Comparison of ENCODE assay signal across 13 cellular contexts in genomic region chr15:52710050-52710709, GRCh38. TPM values are rescaled to one million over a fixed set of nuclear protein-coding genes. Genes with fewer than 3 reads are reported as not detected.
A peak's percentile ranks its signal among the peaks of the same experiment; 100 is the strongest.
DNase-seq lines count a peak whose midpoint lies in the region; ATAC-seq and TF ChIP-seq lines count a peak whose summit lies in the region.
"Had no signal": no experiment of that assay in that cellular context is flagged by ENCODE, and none has a peak within 500 bp of the region (broad histone marks: within the 10 kb centered on the region; RNA-seq: fewer than 3 reads in every experiment).

No MANE protein-coding gene starts in this region.

- H3F3A ChIP-seq in DOHH2 (ENCODE audit: control insufficient read depth, insufficient read depth) = peaks cover 23% of the 10 kb centered on the region

- CTCF ChIA-PET in HEK293T (lab: Yijun Ruan, JAX) = no interaction called here

- peaks cover 24% of the 10 kb centered on the region for H3K79me2 ChIP-seq in DOHH2 (ENCODE audit: control insufficient read depth, low read length)

- peak; percentile 29 for ATAC-seq in GM19467 (IDR thresholded peaks at IDR 0.05; ENCODE audit: unreplicated experiment)
- ATAC-seq in HG03097 (IDR thresholded peaks at IDR 0.05; ENCODE audit: low FRiP score, unreplicated experiment) = peak; percentile 14
- no peak for ATAC-seq in lower lobe of right lung

- H3K4me1 ChIP-seq in DOHH2 (ENCODE audit: control insufficient read depth, low read length) = peaks cover 51% of the 10 kb centered on the region
- H3K4me1 ChIP-seq in breast epithelium = no peaks in the 10 kb centered on the region
- H3K4me1 ChIP-seq in lower lobe of right lung = no peaks in the 10 kb centered on the region
- H3K4me1 ChIP-seq: BLaER1 had no signal

- H3K27me3 ChIP-seq in DOHH2 (ENCODE audit: control insufficient read depth, low read length) (no peaks in the 10 kb centered on the region), breast epithelium (no peaks in the 10 kb centered on the region), lower lobe of right lung (ENCODE audit: low read depth) (no peaks in the 10 kb centered on the region)
- H3K27me3 ChIP-seq: BLaER1, thyroid gland had no signal

- peaks cover 3% of the 10 kb centered on the region for H3K36me3 ChIP-seq in DOHH2 (ENCODE audit: control insufficient read depth, low read length)
- no peaks in the 10 kb centered on the region for H3K36me3 ChIP-seq in breast epithelium
- H3K36me3 ChIP-seq in lower lobe of right lung = no peaks in the 10 kb centered on the region
- H3K36me3 ChIP-seq: BLaER1, thyroid gland had no signal

- no peaks in the 10 kb centered on the region for H3K9me2 ChIP-seq in DOHH2 (replicated peaks; ENCODE audit: control insufficient read depth, low read length)

- DNase-seq in breast epithelium (ENCODE audit: low spot score in 2 of 2) (no peak), NCI-H2171 treated with DMSO at 0.1 percent for 48 hours (lab: John Stamatoyannopoulos, UW) (no peak), cortex of kidney (lab: John Stamatoyannopoulos, UW) (no peak), lower lobe of right lung (no peak), HEK293T (ENCODE audit: extremely low spot score) (no peak)
- DNase-seq: activated CD4-positive, alpha-beta T cell treated with anti-CD3 and anti-CD28 coated beads, Interleukin-2, amount 50 U/mL, for 48 hours; immature natural killer cell; NCI-H510A treated with DMSO at 0.1 percent for 48 hours had no signal

- intact Hi-C loops in breast epithelium (cut with DNase I; ENCODE audit: low total_unique reads) = no loop called here
- intact Hi-C loops in lower lobe of right lung (cut with DNase I) = no loop called here

- POLR2A ChIA-PET in HEK293T (lab: Yijun Ruan, JAX) = interaction anchor here (1.0 to 1.6 kb wide), 2 partner anchors 8 to 18 kb away, joined by 3 to 4 read pairs; no protein-coding TSS in a partner anchor

- H3K27ac ChIP-seq in DOHH2 (ENCODE audit: low read depth, low read length) = peak overlapping the region; percentile 81
- peak overlapping the region; percentile 20 to 43 for H3K27ac ChIP-seq in breast epithelium
- H3K27ac ChIP-seq in lower lobe of right lung = no peak overlapping the region
- H3K27ac ChIP-seq: BLaER1, thyroid gland had no signal

- TF ChIP-seq CTCF in DOHH2 (IDR thresholded peaks at IDR 0.05; ENCODE audit: low read depth, low read length, poor library complexity, severe bottlenecking) (no peak), breast epithelium (IDR thresholded peaks at IDR 0.05) (no peak), lower lobe of right lung (IDR thresholded peaks at IDR 0.05) (no peak)

- H3K9me3 ChIP-seq in DOHH2 (ENCODE audit: control insufficient read depth, insufficient read depth, low read length) (no peaks in the 10 kb centered on the region), breast epithelium (no peaks in the 10 kb centered on the region), lower lobe of right lung (no peaks in the 10 kb centered on the region)
- H3K9me3 ChIP-seq: BLaER1, thyroid gland had no signal

- H3K4me3 ChIP-seq in DOHH2 (ENCODE audit: low read length) = peak overlapping the region; percentile 85
- H3K4me3 ChIP-seq in breast epithelium = no peak overlapping the region
- no peak overlapping the region for H3K4me3 ChIP-seq in lower lobe of right lung
- H3K4me3 ChIP-seq: BLaER1, thyroid gland had no signal

- peak overlapping the region; percentile 75 for H3K4me2 ChIP-seq in DOHH2 (ENCODE audit: low read length)
- H3K4me2 ChIP-seq: BLaER1 had no signal

- H4K20me1 ChIP-seq in DOHH2 (ENCODE audit: control insufficient read depth, insufficient read depth, low read depth, low read length) = no peaks in the 10 kb centered on the region
- H4K20me1 ChIP-seq: BLaER1 had no signal

- TF ChIP-seq POLR2A in breast epithelium (IDR thresholded peaks at IDR 0.05) = no peak

TF ChIP-seq in HEK293T, 16 proteins besides CTCF, POLR2A, EP300 and RAD21:
- no peak for TF ChIP-seq BHLHE40 (IDR thresholded peaks at IDR 0.05; ENCODE audit: borderline replicate concordance)
- TF ChIP-seq NFRKB (IDR thresholded peaks at IDR 0.05) = no peak
- no peak for TF ChIP-seq LEF1 (IDR thresholded peaks at IDR 0.05; ENCODE audit: borderline replicate concordance)
- no peak for TF ChIP-seq L3MBTL2 (conservative IDR thresholded peaks at IDR 0.05)
- no peak for TF ChIP-seq FOXK2 (IDR thresholded peaks at IDR 0.05)
- TF ChIP-seq SUZ12 (IDR thresholded peaks at IDR 0.05) = no peak
- TF ChIP-seq FOXA1 (IDR thresholded peaks at IDR 0.05) = no peak
- TF ChIP-seq PKNOX1 (IDR thresholded peaks at IDR 0.05) = no peak
- no peak for TF ChIP-seq SP1 (IDR thresholded peaks at IDR 0.05)
- no peak for TF ChIP-seq FOXM1 (IDR thresholded peaks at IDR 0.05; ENCODE audit: borderline replicate concordance)
- no peak for TF ChIP-seq ELF4 (IDR thresholded peaks at IDR 0.05)
- no peak for TF ChIP-seq HDGF (IDR thresholded peaks at IDR 0.05; ENCODE audit: borderline replicate concordance)
- TF ChIP-seq ARNT (IDR thresholded peaks at IDR 0.05) = no peak
- TF ChIP-seq CTBP1 (IDR thresholded peaks at IDR 0.05; ENCODE audit: borderline replicate concordance) = no peak

RNA-seq across cellular contexts. Expression of gene ATOSA, which starts 31.0 kb away (rescaled TPM):
- total RNA-seq in breast epithelium (100 to 1,000 TPM; 157 to 215 (median 168) TPM), lower lobe of right lung (46.7 TPM)

Comparison
In these comparisons a context has a peak if more than half of its experiments do, and no peak if none do; other contexts are left out.
1. ATAC-seq: peak in GM19467 (single experiment) and HG03097 (single experiment); none in lower lobe of right lung (0 of 2).